Comparison of ENCODE assay signal across 8 cellular contexts in the genomic region with DNA sequence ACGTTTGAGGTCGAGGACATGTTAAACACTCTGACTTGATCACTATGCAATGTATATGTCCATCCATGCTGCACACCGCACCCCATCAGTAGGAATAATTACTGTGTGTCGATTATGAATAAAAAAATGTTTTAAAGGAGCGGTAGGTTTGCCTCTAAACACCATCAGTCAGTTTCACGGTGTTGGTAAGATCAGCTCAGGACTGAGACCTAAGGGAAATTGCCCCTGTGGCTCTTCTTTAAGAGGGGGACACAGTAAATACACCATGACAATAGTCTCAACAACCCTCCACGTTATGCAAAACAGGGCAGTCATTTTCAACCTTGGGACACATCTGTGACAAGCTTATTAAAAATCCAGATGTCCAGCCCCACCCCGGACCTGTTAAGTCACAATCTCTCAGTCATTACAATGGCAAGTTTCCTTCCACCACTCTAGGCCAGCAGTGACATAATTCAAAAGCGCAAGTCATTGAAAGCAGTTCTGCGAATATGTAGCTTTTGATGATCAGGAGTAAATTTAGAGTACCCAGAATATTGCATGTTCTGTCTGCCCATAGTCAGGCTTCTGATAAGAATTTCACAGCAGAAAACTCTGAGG. TPM values are rescaled to one million over a fixed set of nuclear protein-coding genes. Genes with fewer than 3 reads are reported as not detected.
A peak's percentile ranks its signal among the peaks of the same experiment; 100 is the strongest.
DNase-seq lines count a peak whose midpoint lies in the region; ATAC-seq and TF ChIP-seq lines count a peak whose summit lies in the region.

No MANE protein-coding gene starts in this region.

- peaks cover 42% of the 10 kb centered on the region for H3K36me3 ChIP-seq in HUES6 (ENCODE audit: control insufficient read depth, insufficient read depth, low read length)
- peaks cover 10% of the 10 kb centered on the region for H3K36me3 ChIP-seq in lower lobe of right lung
- H3K36me3 ChIP-seq in urinary bladder (ENCODE audit: insufficient read depth), result peaks cover 3% of the 10 kb centered on the region

- WGBS in urinary bladder, result 29% methylated on average over 10 of the region's 10 CpGs

- no peak for TF ChIP-seq CTCF in AG10803 (conservative IDR thresholded peaks at IDR 0.05; ENCODE audit: low read length)
- no peak for TF ChIP-seq CTCF in brain (conservative IDR thresholded peaks at IDR 0.05)
- no peak for TF ChIP-seq CTCF in lower lobe of right lung (IDR thresholded peaks at IDR 0.05)

- ATAC-seq in lower lobe of right lung (no peak), GM18868 (IDR thresholded peaks at IDR 0.05; ENCODE audit: unreplicated experiment) (no peak), HG02970 (IDR thresholded peaks at IDR 0.05; ENCODE audit: low FRiP score, unreplicated experiment) (no peak)

- H3K4me3 ChIP-seq in AG10803 (ENCODE audit: low read length) (peak overlapping the region; percentile 72), HUES6 (ENCODE audit: low read depth, low read length) (peak overlapping the region; percentile 76), lower lobe of right lung (peak overlapping the region; percentile 79), urinary bladder (ENCODE audit: low read depth, low read length) (peak overlapping the region; percentile 96)

- H3K4me1 Mint-ChIP-seq in brain, result peaks cover 46% of the 10 kb centered on the region

- peak overlapping the region; percentile 88 to 94 (median 89) for H3K27ac Mint-ChIP-seq in brain

- H3K9me3 Mint-ChIP-seq in brain, result peaks cover 0 to 9% (median 5%) of the 10 kb centered on the region in 5 experiments

- H3K27me3 ChIP-seq in HUES6 (ENCODE audit: control insufficient read depth, insufficient read depth, low read length) (no peaks in the 10 kb centered on the region), lower lobe of right lung (ENCODE audit: low read depth) (no peaks in the 10 kb centered on the region)

- intact Hi-C loops in lower lobe of right lung (cut with DNase I), result no loop called here

- H3K9ac ChIP-seq in HUES6 (ENCODE audit: low read length), result peak overlapping the region; percentile 87

- peak overlapping the region; percentile 92 to 97 (median 94) for H3K4me3 Mint-ChIP-seq in brain

- peaks cover 9% of the 10 kb centered on the region for H3K4me1 ChIP-seq in HUES6 (ENCODE audit: control insufficient read depth, insufficient read depth, low read length)
- peaks cover 35% of the 10 kb centered on the region for H3K4me1 ChIP-seq in lower lobe of right lung
- no peaks in the 10 kb centered on the region for H3K4me1 ChIP-seq in urinary bladder (ENCODE audit: insufficient read depth)

- H3K27me3 Mint-ChIP-seq in brain, result peaks cover 3% of the 10 kb centered on the region

- H3K27ac ChIP-seq in HUES6 (ENCODE audit: low read depth, low read length), result no peak overlapping the region
- peak overlapping the region; percentile 74 for H3K27ac ChIP-seq in lower lobe of right lung
- no peak overlapping the region for H3K27ac ChIP-seq in urinary bladder (ENCODE audit: low read depth)

- DNase-seq in AG10803 (ENCODE audit: low read depth), result peak; percentile 24
- DNase-seq in lower lobe of right lung, result no peak
- no peak for DNase-seq in NCI-H524 (lab: John Stamatoyannopoulos, UW)

- H3K9me3 ChIP-seq in HUES6 (ENCODE audit: control insufficient read depth, insufficient read depth, low read depth, low read length) (peaks cover 6% of the 10 kb centered on the region), lower lobe of right lung (no peaks in the 10 kb centered on the region)

- peaks cover 37% of the 10 kb centered on the region for H3K36me3 Mint-ChIP-seq in brain

RNA-seq across cellular contexts. Expression of a gene that starts 1.2 kb away (rescaled TPM):
- 29.1 TPM for polyA plus RNA-seq in brain (ENCODE audit: insufficient read depth, low read depth, low replicate concordance)
- total RNA-seq in lower lobe of right lung, result 29.7 TPM
- 44.1 TPM for total RNA-seq in urinary bladder
- polyA plus RNA-seq in urinary bladder, result 26.7 TPM

RNA-seq across cellular contexts. Expression of a gene that starts 29.8 kb away (rescaled TPM):
- polyA plus RNA-seq in brain (ENCODE audit: insufficient read depth, low read depth, low replicate concordance) (27.3 TPM), urinary bladder (3.4 TPM)
- total RNA-seq in lower lobe of right lung (5.0 TPM), urinary bladder (37.5 TPM)

RNA-seq across cellular contexts. Expression of a gene that starts 30.2 kb away (rescaled TPM):
- polyA plus RNA-seq in brain (ENCODE audit: insufficient read depth, low read depth, low replicate concordance) (95.9 TPM), urinary bladder (70.3 TPM)
- total RNA-seq in lower lobe of right lung (46.6 TPM), urinary bladder (26.2 TPM)

RNA-seq across cellular contexts. Expression of a gene that starts 40.2 kb away (rescaled TPM):
- 3.2 TPM for polyA plus RNA-seq in brain (ENCODE audit: insufficient read depth, low read depth, low replicate concordance)
- not detected for total RNA-seq in lower lobe of right lung
- 0.63 TPM for total RNA-seq in urinary bladder
- 2.4 TPM for polyA plus RNA-seq in urinary bladder

RNA-seq across cellular contexts. Expression of a gene that starts 59.3 kb away (rescaled TPM):
- 34.3 TPM for polyA plus RNA-seq in brain (ENCODE audit: insufficient read depth, low read depth, low replicate concordance)
- total RNA-seq in lower lobe of right lung, result 14.7 TPM
- 30.0 TPM for total RNA-seq in urinary bladder
- 36.5 TPM for polyA plus RNA-seq in urinary bladder
